In genomic region chr13:46526763-46527162, GRCh38 we compare ENCODE assay signal across 24 cellular contexts. TPM values are rescaled to one million over a fixed set of nuclear protein-coding genes. Genes with fewer than 3 reads are reported as not detected.
DNase-seq lines count a peak whose midpoint lies in the region; ATAC-seq, FAIRE-seq and TF ChIP-seq lines count a peak whose summit lies in the region.
"Had no signal": no experiment of that assay in that cellular context is flagged by ENCODE, and none has a peak within 500 bp of the region (broad histone marks: within the 10 kb centered on the region; RNA-seq: fewer than 3 reads in every experiment).

No MANE protein-coding gene starts in this region.

- H3K79me2 ChIP-seq in GM12878 (ENCODE audit: control insufficient read depth, insufficient read depth, low read length) (no peaks in the 10 kb centered on the region), smooth muscle cell (ENCODE audit: low read depth) (no peaks in the 10 kb centered on the region)

- no peak overlapping the region for H3K27ac ChIP-seq in HEK293 (ENCODE audit: extremely low read depth, low read depth, low read length)
- H3K27ac ChIP-seq in GM12878 (ENCODE audit: control insufficient read depth, insufficient read depth) = no peak overlapping the region
- peak overlapping the region; percentile 28 for H3K27ac ChIP-seq in smooth muscle cell (ENCODE audit: low read depth)
- H3K27ac ChIP-seq: adrenal gland, BLaER1, brain microvascular endothelial cell, left lung, pancreas, right atrium auricular region, RWPE1, thoracic aorta had no signal

- POLR2A ChIA-PET in HEK293 (lab: Yijun Ruan, JAX) (no interaction called here), GM12878 (lab: Charles Lee) (interaction anchor here (0.7 kb wide), 1 partner anchor 15 kb away, joined by 3 read pairs; no protein-coding TSS in a partner anchor)

- no TSS peak for BruUV-seq in GM12878 (replicated peaks; lab: Mats Ljungman, UMichigan)

- in situ Hi-C loops in GM12878 (cut with MboI) = no loop called here

- TF ChIP-seq POLR2A in GM12878 (IDR thresholded peaks at IDR 0.05; ENCODE audit: low read depth, low read length) = no peak

- H2AFZ ChIP-seq in GM12878 (ENCODE audit: control insufficient read depth, low read depth, low read length) (peak overlapping the region; percentile 52), smooth muscle cell (ENCODE audit: low read depth) (no peak overlapping the region)

- DNase-seq in NCI-H82 (lab: John Stamatoyannopoulos, UW) (peak; percentile 99), NCI-H82 treated with DMSO at 0.1 percent for 48 hours (lab: John Stamatoyannopoulos, UW; ENCODE audit: unreplicated experiment) (no peak), GM12878 (ENCODE audit: low read depth, low spot score) (peak; percentile 13), smooth muscle cell (lab: John Stamatoyannopoulos, UW; ENCODE audit: unreplicated experiment) (no peak), AG08395 (ENCODE audit: low spot score) (no peak), iPS-NIHi7 (ENCODE audit: extremely low spot score) (no peak), mesenteric fat pad (ENCODE audit: low spot score) (no peak)
- DNase-seq: ACHN; activated T-cell treated with anti-CD3 and anti-CD28 coated beads, Interleukin-2, amount 50 U/mL, for 24 hours; adrenal gland; brain microvascular endothelial cell; heart right ventricle; left lung; natural killer cell; NCI-H2081 treated with DMSO at 0.1 percent for 48 hours; pancreas; stimulated activated CD4-positive, alpha-beta T cell treated with anti-CD3 and anti-CD28 coated beads, Interleukin-4, amount 100 ng/mL, for 1 hour; stimulated activated naive CD4-positive, alpha-beta T cell had no signal

- no peak for FAIRE-seq in GM12878 (lab: Jason Lieb, UNC)
- FAIRE-seq: pancreas had no signal

- no peak overlapping the region for H3K9ac ChIP-seq in GM12878 (ENCODE audit: control insufficient read depth, insufficient read depth, low read length)
- H3K9ac ChIP-seq in smooth muscle cell (ENCODE audit: low read depth) = no peak overlapping the region
- H3K9ac ChIP-seq: BLaER1 had no signal

- H3K27me3 ChIP-seq in GM12878 (replicated peaks in 1 of 2; ENCODE audit: control insufficient read depth in 2 of 2, insufficient read depth in 2 of 2, low read length in 1 of 2) = no peaks in the 10 kb centered on the region
- no peaks in the 10 kb centered on the region for H3K27me3 ChIP-seq in smooth muscle cell (ENCODE audit: low read depth)
- H3K27me3 ChIP-seq: adrenal gland, BLaER1, brain microvascular endothelial cell, left lung, pancreas, right atrium auricular region had no signal

- TF ChIP-seq RAD21 in GM12878 (IDR thresholded peaks at IDR 0.05; ENCODE audit: insufficient read depth, low read depth, low read length) = no peak

- H3K4me3 ChIP-seq in HEK293 (ENCODE audit: low read depth, low read length) (no peak overlapping the region), GM12878 (no peak overlapping the region), smooth muscle cell (no peak overlapping the region)
- H3K4me3 ChIP-seq: adrenal gland, BLaER1, HAP-1, heart right ventricle, left lung, pancreas, right atrium auricular region, thoracic aorta had no signal

- CTCF ChIA-PET in HEK293 (lab: Yijun Ruan, JAX) (no interaction called here), GM12878 (lab: Yijun Ruan, JAX) (no interaction called here)

- H3F3A ChIP-seq in smooth muscle cell (ENCODE audit: low read depth) = peaks cover 15% of the 10 kb centered on the region

- intact Hi-C loops in GM12878 (cut with micrococcal nuclease; ENCODE audit: unreplicated experiment) = no loop called here

- TF ChIP-seq EP300 in GM12878 (IDR thresholded peaks at IDR 0.05; ENCODE audit: borderline replicate concordance in 1 of 2, control insufficient read depth in 1 of 2, low read depth in 2 of 2, low read length in 2 of 2) = no peak

- ATAC-seq in GM12878 = peak; percentile 85
- ATAC-seq: heart right ventricle, natural killer cell, pancreas had no signal

- peak overlapping the region; percentile 15; the same call in 1 of the 2 replicates for H3K4me2 ChIP-seq in GM12878 (ENCODE audit: control insufficient read depth, insufficient read depth)
- peak overlapping the region; percentile 48 for H3K4me2 ChIP-seq in smooth muscle cell
- H3K4me2 ChIP-seq: BLaER1 had no signal

- no peaks in the 10 kb centered on the region for H3K9me3 ChIP-seq in HEK293 (ENCODE audit: control insufficient read depth, insufficient read depth, low read depth, low read length)
- no peaks in the 10 kb centered on the region for H3K9me3 ChIP-seq in GM12878 (replicated peaks; ENCODE audit: control insufficient read depth, insufficient read depth, low read length)
- no peaks in the 10 kb centered on the region for H3K9me3 ChIP-seq in smooth muscle cell (replicated peaks; ENCODE audit: low read depth)
- H3K9me3 ChIP-seq: adrenal gland, BLaER1, HAP-1, heart right ventricle, left lung, pancreas, right atrium auricular region, thoracic aorta had no signal

- WGBS in GM12878 (ENCODE audit: insufficient coverage, insufficient replicate concordance, low lambda C conversion rate, missing lambda C conversion rate) = 15% methylated on average over 3 of the region's 3 CpGs
- WGBS in smooth muscle cell (ENCODE audit: low lambda C conversion rate) = 55% methylated on average over 3 of the region's 3 CpGs

- H3K4me1 ChIP-seq in HEK293 (ENCODE audit: control insufficient read depth, insufficient read depth, low read length) = no peaks in the 10 kb centered on the region
- H3K4me1 ChIP-seq in GM12878 (ENCODE audit: control insufficient read depth, insufficient read depth, low read length) = peaks cover 7% of the 10 kb centered on the region; the same call in 1 of the 2 replicates
- peaks cover 15% of the 10 kb centered on the region for H3K4me1 ChIP-seq in smooth muscle cell (ENCODE audit: low read depth)
- H3K4me1 ChIP-seq: pancreas had no signal

- TF ChIP-seq CTCF in HEK293 (tag by site-specific recombination; IDR thresholded peaks at IDR 0.05) = no peak
- TF ChIP-seq CTCF in GM12878 (IDR thresholded peaks at IDR 0.05 in 2 of 3, conservative IDR thresholded peaks at IDR 0.05 in 1 of 3; ENCODE audit: control insufficient read depth in 2 of 3, extremely low read depth in 1 of 3, insufficient read depth in 1 of 3, low read depth in 3 of 3, low read length in 3 of 3) = no peak
- no peak for TF ChIP-seq CTCF in smooth muscle cell (IDR thresholded peaks at IDR 0.05; ENCODE audit: borderline replicate concordance, insufficient read depth, poor library complexity, severe bottlenecking)

- SMC1A ChIA-PET in GM12878 (lab: Charles Lee; ENCODE audit: uncharacterized antibody, unreplicated experiment) = no interaction called here

- H3K36me3 ChIP-seq in HEK293 (ENCODE audit: control insufficient read depth in 2 of 2, insufficient read depth in 1 of 2, low read length in 2 of 2) (no peaks in the 10 kb centered on the region), GM12878 (ENCODE audit: control insufficient read depth in 2 of 2, insufficient read depth in 2 of 2, low read length in 1 of 2) (no peaks in the 10 kb centered on the region), smooth muscle cell (ENCODE audit: low read depth) (no peaks in the 10 kb centered on the region)
- H3K36me3 ChIP-seq: adrenal gland, BLaER1, brain microvascular endothelial cell, HAP-1, heart right ventricle, left lung, pancreas, right atrium auricular region, thoracic aorta had no signal

- H4K20me1 ChIP-seq in GM12878 (ENCODE audit: control insufficient read depth, insufficient read depth) = no peaks in the 10 kb centered on the region
- H4K20me1 ChIP-seq in smooth muscle cell (ENCODE audit: low read depth) = no peaks in the 10 kb centered on the region
- H4K20me1 ChIP-seq: BLaER1 had no signal

- RAD21 ChIA-PET in GM12878 (lab: Charles Lee; ENCODE audit: unreplicated experiment) = interaction anchor here (0.9 kb wide), 1 partner anchor 195 kb away, joined by 3 read pairs; no protein-coding TSS in a partner anchor

TF ChIP-seq in HEK293, 187 proteins besides CTCF, POLR2A, EP300 and RAD21:
- no peak for TF ChIP-seq ZNF266 (tag by site-specific recombination; IDR thresholded peaks at IDR 0.05; ENCODE audit: low read depth)
- TF ChIP-seq OSR2 (tag by site-specific recombination; IDR thresholded peaks at IDR 0.05) = peak; percentile 6; the same call in 1 of the 2 replicates
- 0 out of 2 replicates have a peak, but pooled peaks have one; percentile 3 for TF ChIP-seq ZNF843 (tag by site-specific recombination; IDR thresholded peaks at IDR 0.05)

TF ChIP-seq in GM12878, 131 proteins besides CTCF, POLR2A, EP300 and RAD21 (continues in another document):
- TF ChIP-seq LARP7 (IDR thresholded peaks at IDR 0.05) (no peak), IRF4 (IDR thresholded peaks at IDR 0.05; ENCODE audit: low read depth, low read length) (peak; percentile 51; the same call in 1 of the 2 replicates), MEF2A (IDR thresholded peaks at IDR 0.05; ENCODE audit: insufficient read depth, low read depth, low read length) (no peak), CBFB (IDR thresholded peaks at IDR 0.05; ENCODE audit: low read depth) (no peak), JUNB (IDR thresholded peaks at IDR 0.05) (peak; percentile 83), NFYA (IDR thresholded peaks at IDR 0.05; ENCODE audit: borderline replicate concordance, low read depth, low read length) (no peak), CBX5 (IDR thresholded peaks at IDR 0.05; ENCODE audit: low read depth) (no peak), BRCA1 (IDR thresholded peaks at IDR 0.05; ENCODE audit: low read depth, low read length) (no peak)

RNA-seq across cellular contexts. Expression of gene LRCH1, which starts 26.2 kb away (rescaled TPM):
- total RNA-seq in GM12878 (2013; cell fraction: nucleolus; rRNA removed) = 234 and 245 TPM in 2 replicates
- total RNA-seq in GM12878 (2014; rRNA removed) (13.2 and 13.8 TPM in 2 replicates), GM12878 (2014; rRNA removed; fragmentation: Illumina TruSeq; extraction: Trizol) (16.8 and 17.5 TPM in 2 replicates), GM12878 (2021) (23.3 and 24.0 TPM in 2 replicates), smooth muscle cell (15.9 and 27.7 TPM in 2 replicates), mesenteric fat pad (21.0 TPM)
- polyA plus RNA-seq in GM12878 (2011; ENCODE audit: low read depth) = 11.3 TPM
- polyA plus RNA-seq in GM12878 (2011; rRNA removed) (48.9 and 51.6 TPM in 2 replicates), GM12878 (2014; fragmentation: Illumina TruSeq; extraction: Trizol) (20.0 and 23.4 TPM in 2 replicates), GM12878 (2014; fragmentation: Nextera tagmentation; extraction: Ambion mirVana) (1 to 10 TPM; 5.3 to 5.4 TPM), GM12878 (2014; rRNA removed) (13.8 and 15.6 TPM in 2 replicates), GM12878 (2016; fragmentation: Nextera tagmentation; extraction: Ambion mirVana) (1 to 10 TPM; 7.9 to 9.2 TPM), smooth muscle cell (9.2 and 9.4 TPM in 2 replicates)
- polyA plus RNA-seq in GM12878 (2011; cell fraction: cytosol; rRNA removed) = 21.1 and 23.9 TPM in 2 replicates
- polyA plus RNA-seq in GM12878 (2011; cell fraction: nucleus; rRNA removed) = 43.0 and 54.0 TPM in 2 replicates
- polyA plus RNA-seq in GM12878 (2012) = 16.7 and 24.5 TPM in 2 replicates
- 76.0 and 94.2 TPM in 2 replicates for polyA minus RNA-seq in GM12878 (2011; rRNA and poly(A)+ RNA removed)
- 19.8 and 21.5 TPM in 2 replicates for polyA minus RNA-seq in GM12878 (2011; cell fraction: cytosol; rRNA and poly(A)+ RNA removed)
- polyA minus RNA-seq in GM12878 (2011; cell fraction: nucleus; rRNA and poly(A)+ RNA removed) = 103 and 119 TPM in 2 replicates

Comparison
In these comparisons a context has a peak if more than half of its experiments do, and no peak if none do; other contexts are left out.
1. DNase-seq: peak in NCI-H82 (single experiment) and GM12878 (single experiment); none in NCI-H82 treated with DMSO at 0.1 percent for 48 hours (single experiment), smooth muscle cell (single experiment), AG08395 (single experiment), iPS-NIHi7 (single experiment) and mesenteric fat pad (single experiment).